Comparison of ENCODE assay signal across 1 cellular context in the genomic region with DNA sequence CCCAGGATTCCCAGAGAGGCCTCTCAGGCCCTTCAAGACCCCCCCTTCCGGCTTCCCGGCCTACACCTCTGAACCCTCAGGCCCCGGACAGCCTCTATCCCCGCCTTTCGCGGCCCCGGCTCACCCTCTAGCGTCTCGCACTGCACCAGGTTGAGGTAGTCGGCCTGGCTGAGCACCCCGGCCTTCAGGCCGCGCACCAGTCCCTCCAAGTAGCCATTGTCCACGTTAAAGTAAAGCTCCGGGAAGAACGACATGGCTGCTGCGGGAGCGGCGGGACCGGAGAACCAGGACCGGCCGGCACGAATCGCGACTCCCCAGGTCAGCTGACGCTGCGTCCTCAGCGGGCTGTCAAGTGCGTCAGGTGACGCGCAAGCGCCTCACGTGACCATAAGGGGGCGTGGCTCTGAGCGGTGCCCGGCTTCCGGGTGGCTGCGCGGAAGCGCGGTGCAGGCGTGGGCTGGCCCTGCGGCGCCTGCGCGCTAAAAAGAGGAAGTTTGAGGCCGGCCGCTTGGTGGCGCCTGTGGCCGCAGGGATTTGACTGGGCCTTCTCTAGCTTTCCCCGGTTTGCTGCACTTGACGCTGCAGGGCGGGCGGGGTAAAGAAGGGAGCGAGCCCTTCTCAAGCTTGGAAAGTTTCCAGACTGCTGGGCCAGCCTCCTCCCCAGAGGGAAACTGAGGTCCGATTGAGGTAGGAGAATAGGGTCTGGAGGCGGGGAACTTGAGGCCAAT.
TF ChIP-seq lines count a peak whose summit lies in the region.

Gene ATP6V0D1 (minus strand): TSS at position 325 of the 728 bp plus-strand sequence. CDS start 71 bp downstream, at position 254.

TF ChIP-seq in K562, 482 proteins besides CTCF, POLR2A, EP300 and RAD21 (continued from another document and continues in another):
- TF ChIP-seq CBFB (CRISPR knock-in tag; IDR thresholded peaks at IDR 0.05), result peak; percentile 84; the same call in 1 of the 2 replicates
- TF ChIP-seq KLF13 (tag; IDR thresholded peaks at IDR 0.05; ENCODE audit: borderline replicate concordance, low read depth), result peak; percentile 96
- TF ChIP-seq MITF (IDR thresholded peaks at IDR 0.05), result peak; percentile 93
- 0 out of 2 replicates have a peak, but pooled peaks have one; percentile 63 for TF ChIP-seq ZNF586 (CRISPR knock-in tag; conservative IDR thresholded peaks at IDR 0.05)
- no peak for TF ChIP-seq IFI16 (CRISPR knock-in tag; IDR thresholded peaks at IDR 0.05)
- 0 out of 2 replicates have a peak, but pooled peaks have one; percentile 27 for TF ChIP-seq ZNF143 (CRISPR knock-in tag; IDR thresholded peaks at IDR 0.05)
- no peak for TF ChIP-seq ZNF184 (CRISPR knock-in tag; IDR thresholded peaks at IDR 0.05)
- no peak for TF ChIP-seq NCOA1 (IDR thresholded peaks at IDR 0.05; ENCODE audit: low read depth)
- TF ChIP-seq L3MBTL2 (IDR thresholded peaks at IDR 0.05), result peak; percentile 69
- TF ChIP-seq ELF2 (CRISPR knock-in tag; IDR thresholded peaks at IDR 0.05), result peak; percentile 96
- TF ChIP-seq TCF7L2 (IDR thresholded peaks at IDR 0.05; ENCODE audit: low read depth, low read length), result no peak
- TF ChIP-seq SAP30 (IDR thresholded peaks at IDR 0.05; ENCODE audit: borderline replicate concordance, insufficient read depth, low read depth, low read length, poor library complexity, severe bottlenecking), result peak; percentile 99
- 0 out of 2 replicates have a peak, but pooled peaks have one; percentile 50 for TF ChIP-seq ZNF41 (CRISPR knock-in tag; conservative IDR thresholded peaks at IDR 0.05)
- peak; percentile 74 for TF ChIP-seq E2F1 (CRISPR knock-in tag; IDR thresholded peaks at IDR 0.05)
- TF ChIP-seq, protein P1, sequence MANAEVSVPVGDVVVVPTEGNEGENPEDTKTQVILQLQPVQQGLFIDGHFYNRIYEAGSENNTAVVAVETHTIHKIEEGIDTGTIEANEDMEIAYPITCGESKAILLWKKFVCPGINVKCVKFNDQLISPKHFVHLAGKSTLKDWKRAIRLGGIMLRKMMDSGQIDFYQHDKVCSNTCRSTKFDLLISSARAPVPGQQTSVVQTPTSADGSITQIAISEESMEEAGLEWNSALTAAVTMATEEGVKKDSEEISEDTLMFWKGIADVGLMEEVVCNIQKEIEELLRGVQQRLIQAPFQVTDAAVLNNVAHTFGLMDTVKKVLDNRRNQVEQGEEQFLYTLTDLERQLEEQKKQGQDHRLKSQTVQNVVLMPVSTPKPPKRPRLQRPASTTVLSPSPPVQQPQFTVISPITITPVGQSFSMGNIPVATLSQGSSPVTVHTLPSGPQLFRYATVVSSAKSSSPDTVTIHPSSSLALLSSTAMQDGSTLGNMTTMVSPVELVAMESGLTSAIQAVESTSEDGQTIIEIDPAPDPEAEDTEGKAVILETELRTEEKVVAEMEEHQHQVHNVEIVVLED (CRISPR knock-in tag; IDR thresholded peaks at IDR 0.05), result peak; percentile 91
- peak; percentile 96 for TF ChIP-seq FOS (IDR thresholded peaks at IDR 0.05; ENCODE audit: extremely low read depth, insufficient read length)
- TF ChIP-seq HCFC1 (IDR thresholded peaks at IDR 0.05; ENCODE audit: low read depth, low read length), result peak; percentile 77
- TF ChIP-seq JUND (IDR thresholded peaks at IDR 0.05; ENCODE audit: borderline replicate concordance, low read depth, low read length), result peak; percentile 71
- no peak; the same call in 2 of the 3 replicates for TF ChIP-seq JUND (tag; IDR thresholded peaks at IDR 0.05; ENCODE audit: borderline replicate concordance, low read depth, low read length)
- TF ChIP-seq NUFIP1 (IDR thresholded peaks at IDR 0.05; ENCODE audit: partially characterized antibody), result no peak
- no peak for TF ChIP-seq CREB3 (tag; conservative IDR thresholded peaks at IDR 0.05; ENCODE audit: low read depth)
- TF ChIP-seq, protein P2, sequence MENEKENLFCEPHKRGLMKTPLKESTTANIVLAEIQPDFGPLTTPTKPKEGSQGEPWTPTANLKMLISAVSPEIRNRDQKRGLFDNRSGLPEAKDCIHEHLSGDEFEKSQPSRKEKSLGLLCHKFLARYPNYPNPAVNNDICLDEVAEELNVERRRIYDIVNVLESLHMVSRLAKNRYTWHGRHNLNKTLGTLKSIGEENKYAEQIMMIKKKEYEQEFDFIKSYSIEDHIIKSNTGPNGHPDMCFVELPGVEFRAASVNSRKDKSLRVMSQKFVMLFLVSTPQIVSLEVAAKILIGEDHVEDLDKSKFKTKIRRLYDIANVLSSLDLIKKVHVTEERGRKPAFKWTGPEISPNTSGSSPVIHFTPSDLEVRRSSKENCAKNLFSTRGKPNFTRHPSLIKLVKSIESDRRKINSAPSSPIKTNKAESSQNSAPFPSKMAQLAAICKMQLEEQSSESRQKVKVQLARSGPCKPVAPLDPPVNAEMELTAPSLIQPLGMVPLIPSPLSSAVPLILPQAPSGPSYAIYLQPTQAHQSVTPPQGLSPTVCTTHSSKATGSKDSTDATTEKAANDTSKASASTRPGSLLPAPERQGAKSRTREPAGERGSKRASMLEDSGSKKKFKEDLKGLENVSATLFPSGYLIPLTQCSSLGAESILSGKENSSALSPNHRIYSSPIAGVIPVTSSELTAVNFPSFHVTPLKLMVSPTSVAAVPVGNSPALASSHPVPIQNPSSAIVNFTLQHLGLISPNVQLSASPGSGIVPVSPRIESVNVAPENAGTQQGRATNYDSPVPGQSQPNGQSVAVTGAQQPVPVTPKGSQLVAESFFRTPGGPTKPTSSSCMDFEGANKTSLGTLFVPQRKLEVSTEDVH (IDR thresholded peaks at IDR 0.05; ENCODE audit: low read depth, partially characterized antibody), result peak; percentile 83
- TF ChIP-seq ELF1 (tag; IDR thresholded peaks at IDR 0.05), result peak; percentile 100
- peak; percentile 36; the same call in 1 of the 2 replicates for TF ChIP-seq TCF3 (CRISPR knock-in tag; IDR thresholded peaks at IDR 0.05)
- TF ChIP-seq POLR2B (IDR thresholded peaks at IDR 0.05; ENCODE audit: low read depth, partially characterized antibody), result peak; percentile 51
- peak; percentile 68 for TF ChIP-seq VEZF1 (CRISPR knock-in tag; IDR thresholded peaks at IDR 0.05)
- no peak for TF ChIP-seq FOXJ3 (CRISPR knock-in tag; IDR thresholded peaks at IDR 0.05)
- TF ChIP-seq, protein P3, sequence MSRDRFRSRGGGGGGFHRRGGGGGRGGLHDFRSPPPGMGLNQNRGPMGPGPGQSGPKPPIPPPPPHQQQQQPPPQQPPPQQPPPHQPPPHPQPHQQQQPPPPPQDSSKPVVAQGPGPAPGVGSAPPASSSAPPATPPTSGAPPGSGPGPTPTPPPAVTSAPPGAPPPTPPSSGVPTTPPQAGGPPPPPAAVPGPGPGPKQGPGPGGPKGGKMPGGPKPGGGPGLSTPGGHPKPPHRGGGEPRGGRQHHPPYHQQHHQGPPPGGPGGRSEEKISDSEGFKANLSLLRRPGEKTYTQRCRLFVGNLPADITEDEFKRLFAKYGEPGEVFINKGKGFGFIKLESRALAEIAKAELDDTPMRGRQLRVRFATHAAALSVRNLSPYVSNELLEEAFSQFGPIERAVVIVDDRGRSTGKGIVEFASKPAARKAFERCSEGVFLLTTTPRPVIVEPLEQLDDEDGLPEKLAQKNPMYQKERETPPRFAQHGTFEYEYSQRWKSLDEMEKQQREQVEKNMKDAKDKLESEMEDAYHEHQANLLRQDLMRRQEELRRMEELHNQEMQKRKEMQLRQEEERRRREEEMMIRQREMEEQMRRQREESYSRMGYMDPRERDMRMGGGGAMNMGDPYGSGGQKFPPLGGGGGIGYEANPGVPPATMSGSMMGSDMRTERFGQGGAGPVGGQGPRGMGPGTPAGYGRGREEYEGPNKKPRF (IDR thresholded peaks at IDR 0.05; ENCODE audit: low read depth, low read length), result no peak
- TF ChIP-seq FOXM1 (IDR thresholded peaks at IDR 0.05; ENCODE audit: low read depth), result 0 out of 2 replicates have a peak, but pooled peaks have one; percentile 7
- TF ChIP-seq FOXM1 (CRISPR knock-in tag; IDR thresholded peaks at IDR 0.05; ENCODE audit: low read depth), result no peak
- peak; percentile 95 for TF ChIP-seq CTCFL (IDR thresholded peaks at IDR 0.05; ENCODE audit: borderline replicate concordance, insufficient read depth, low read depth, low read length, poor library complexity, severe bottlenecking)
- peak; percentile 38; the same call in 1 of the 2 replicates for TF ChIP-seq PML (IDR thresholded peaks at IDR 0.05; ENCODE audit: low read length)
- TF ChIP-seq NKRF (IDR thresholded peaks at IDR 0.05; ENCODE audit: borderline replicate concordance), result peak; percentile 99
- TF ChIP-seq RCOR1 (IDR thresholded peaks at IDR 0.05; ENCODE audit: borderline replicate concordance in 1 of 2, low read depth in 2 of 2, low read length in 2 of 2), result peak; percentile 26 to 85; a peak in 3 of 4 replicates
- TF ChIP-seq NR2C2 (CRISPR knock-in tag; IDR thresholded peaks at IDR 0.05), result peak; percentile 54; the same call in 1 of the 2 replicates
- TF ChIP-seq NR2C2 (tag; IDR thresholded peaks at IDR 0.05), result peak; percentile 76
- peak; percentile 78 for TF ChIP-seq TBP (optimal IDR thresholded peaks at IDR 0.05; ENCODE audit: low read depth, low read length)
- TF ChIP-seq SMAD1 (IDR thresholded peaks at IDR 0.05; ENCODE audit: low read depth, low read length, partially characterized antibody), result peak; percentile 39
- peak; percentile 100 for TF ChIP-seq USF2 (CRISPR knock-in tag; IDR thresholded peaks at IDR 0.05)
- peak; percentile 38; the same call in 1 of the 2 replicates for TF ChIP-seq ZNF384 (IDR thresholded peaks at IDR 0.05; ENCODE audit: low read depth, low read length)
